Comparison of ENCODE assay signal across 12 cellular contexts in genomic region chr12:27246774-27247173, GRCh38. TPM values are rescaled to one million over a fixed set of nuclear protein-coding genes. Genes with fewer than 3 reads are reported as not detected.
DNase-seq lines count a peak whose midpoint lies in the region; ATAC-seq and TF ChIP-seq lines count a peak whose summit lies in the region.
"Had no signal": no experiment of that assay in that cellular context is flagged by ENCODE, and none has a peak within 500 bp of the region (broad histone marks: within the 10 kb centered on the region; RNA-seq: fewer than 3 reads in every experiment).

No MANE protein-coding gene starts in this region.

- no peaks in the 10 kb centered on the region for H3K9me2 ChIP-seq in OCI-LY7 (ENCODE audit: insufficient read depth, low read length)

- H3K27ac Mint-ChIP-seq in T-helper 1 cell treated with Interleukin-12 subunit alpha and Interleukin-12 subunit beta and Interleukin-4 antibody, amounts not matched to agents 30 μg/mL and 1 μg/mL, for 36 hours: no peak overlapping the region
- H3K27ac Mint-ChIP-seq in activated CD8-positive, alpha-beta memory T cell treated with anti-CD3 and anti-CD28 coated beads, Interleukin-2, amount 10 ng/mL, durations not matched to agents 7 days and 5 days: no peak overlapping the region

- H3K4me3 ChIP-seq in OCI-LY7 (ENCODE audit: low read depth, low read length, poor library complexity, severe bottlenecking) (no peak overlapping the region), skeletal muscle satellite cell (ENCODE audit: low read length) (no peak overlapping the region)

- no peaks in the 10 kb centered on the region for H3K27me3 ChIP-seq in skeletal muscle satellite cell (ENCODE audit: control insufficient read depth, insufficient read depth, low read length)

- DNase-seq in T-helper 1 cell: no peak
- DNase-seq in OCI-LY7 (ENCODE audit: low spot score): no peak
- peak; percentile 14 for DNase-seq in fibroblast of peridontal ligament (ENCODE audit: extremely low read depth)
- DNase-seq in activated CD8-positive, alpha-beta memory T cell treated with anti-CD3 and anti-CD28 coated beads, Interleukin-2, amount 10 ng/mL, durations not matched to agents 7 days and 5 days: no peak
- no peak for DNase-seq in stimulated activated CD4-positive, alpha-beta T cell treated with anti-CD3 and anti-CD28 coated beads, Interleukin-2, amount 100 ng/mL, for 48 hours
- no peak for DNase-seq in pons (ENCODE audit: low spot score)
- DNase-seq: 8988T, cerebellar nuclear complex, GF-D8, NCI-H446 treated with DMSO at 0.1 percent for 48 hours had no signal

- H3K4me2 ChIP-seq in OCI-LY7 (ENCODE audit: low read length) (peak overlapping the region; percentile 79; the same call in 1 of the 2 replicates), skeletal muscle satellite cell (ENCODE audit: low read length) (peak overlapping the region; percentile 96)

- peaks cover 38% of the 10 kb centered on the region for H3K4me1 Mint-ChIP-seq in T-helper 1 cell treated with Interleukin-12 subunit alpha and Interleukin-12 subunit beta and Interleukin-4 antibody, amounts not matched to agents 30 μg/mL and 1 μg/mL, for 36 hours (ENCODE audit: low read depth)
- peaks cover 28% of the 10 kb centered on the region for H3K4me1 Mint-ChIP-seq in activated CD8-positive, alpha-beta memory T cell treated with anti-CD3 and anti-CD28 coated beads, Interleukin-2, amount 10 ng/mL, durations not matched to agents 7 days and 5 days

- H3K36me3 ChIP-seq in OCI-LY7 (ENCODE audit: insufficient read depth, low read length) (no peaks in the 10 kb centered on the region), skeletal muscle satellite cell (ENCODE audit: insufficient read depth, low read length) (peaks cover 3% of the 10 kb centered on the region)

- no peaks in the 10 kb centered on the region; the same call in 1 of the 2 replicates for H3K79me2 ChIP-seq in OCI-LY7 (ENCODE audit: insufficient read depth, low read depth, low read length)

- no peaks in the 10 kb centered on the region for H4K20me1 ChIP-seq in OCI-LY7 (ENCODE audit: insufficient read depth, low read length)

- H3K27ac ChIP-seq in OCI-LY7 (ENCODE audit: low read depth, low read length, poor library complexity, severe bottlenecking): no peak overlapping the region

- no peak overlapping the region for H2AFZ ChIP-seq in OCI-LY7 (ENCODE audit: low read length)

- H3K36me3 Mint-ChIP-seq in T-helper 1 cell treated with Interleukin-12 subunit alpha and Interleukin-12 subunit beta and Interleukin-4 antibody, amounts not matched to agents 30 μg/mL and 1 μg/mL, for 36 hours (ENCODE audit: low read depth): peaks cover 12% of the 10 kb centered on the region
- peaks cover 10% of the 10 kb centered on the region for H3K36me3 Mint-ChIP-seq in activated CD8-positive, alpha-beta memory T cell treated with anti-CD3 and anti-CD28 coated beads, Interleukin-2, amount 10 ng/mL, durations not matched to agents 7 days and 5 days

- peaks cover 8% of the 10 kb centered on the region for H3K9me3 Mint-ChIP-seq in T-helper 1 cell treated with Interleukin-12 subunit alpha and Interleukin-12 subunit beta and Interleukin-4 antibody, amounts not matched to agents 30 μg/mL and 1 μg/mL, for 36 hours
- no peaks in the 10 kb centered on the region for H3K9me3 Mint-ChIP-seq in activated CD8-positive, alpha-beta memory T cell treated with anti-CD3 and anti-CD28 coated beads, Interleukin-2, amount 10 ng/mL, durations not matched to agents 7 days and 5 days (ENCODE audit: low read depth)

- H3K4me3 Mint-ChIP-seq in T-helper 1 cell treated with Interleukin-12 subunit alpha and Interleukin-12 subunit beta and Interleukin-4 antibody, amounts not matched to agents 30 μg/mL and 1 μg/mL, for 36 hours: peak overlapping the region; percentile 25
- no peak overlapping the region for H3K4me3 Mint-ChIP-seq in activated CD8-positive, alpha-beta memory T cell treated with anti-CD3 and anti-CD28 coated beads, Interleukin-2, amount 10 ng/mL, durations not matched to agents 7 days and 5 days

- CTCF ChIA-PET in OCI-LY7 (lab: Charles Lee; ENCODE audit: unreplicated experiment): no interaction called here
- CTCF ChIA-PET in activated CD8-positive, alpha-beta memory T cell treated with anti-CD3 and anti-CD28 coated beads, Interleukin-2, amount 10 ng/mL, durations not matched to agents 7 days and 5 days (lab: Charles Lee): no interaction called here

- no peak overlapping the region for H3K9ac ChIP-seq in skeletal muscle satellite cell (ENCODE audit: low read depth, low read length)

- TF ChIP-seq CTCF in OCI-LY7 (conservative IDR thresholded peaks at IDR 0.05; ENCODE audit: low read length): no peak

- no peak for ATAC-seq in activated CD8-positive, alpha-beta memory T cell treated with anti-CD3 and anti-CD28 coated beads, Interleukin-2, amount 10 ng/mL, durations not matched to agents 7 days and 5 days

- H3K27me3 Mint-ChIP-seq in T-helper 1 cell treated with Interleukin-12 subunit alpha and Interleukin-12 subunit beta and Interleukin-4 antibody, amounts not matched to agents 30 μg/mL and 1 μg/mL, for 36 hours (ENCODE audit: low read depth): no peaks in the 10 kb centered on the region
- no peaks in the 10 kb centered on the region for H3K27me3 Mint-ChIP-seq in activated CD8-positive, alpha-beta memory T cell treated with anti-CD3 and anti-CD28 coated beads, Interleukin-2, amount 10 ng/mL, durations not matched to agents 7 days and 5 days

- BruUV-seq in OCI-LY7 (replicated peaks; lab: Mats Ljungman, UMichigan): no TSS peak

- intact Hi-C loops in OCI-LY7 (cut with micrococcal nuclease; ENCODE audit: unreplicated experiment): no loop called here

- H3K4me1 ChIP-seq in OCI-LY7 (ENCODE audit: insufficient read depth, low read length, poor library complexity, severe bottlenecking) (peaks cover 14% of the 10 kb centered on the region), skeletal muscle satellite cell (ENCODE audit: control insufficient read depth, insufficient read depth, low read length) (peaks cover 18% of the 10 kb centered on the region)

- POLR2A ChIA-PET in OCI-LY7 (lab: Charles Lee): interaction anchor here (0.6 kb wide), 1 partner anchor 89 kb away, joined by 3 read pairs; no protein-coding TSS in a partner anchor

- H3K9me3 ChIP-seq in OCI-LY7 (ENCODE audit: low read length): peaks cover 10% of the 10 kb centered on the region; the same call in 1 of the 2 replicates
- no peaks in the 10 kb centered on the region for H3K9me3 ChIP-seq in skeletal muscle satellite cell (replicated peaks; ENCODE audit: low read length)

RNA-seq across cellular contexts. Expression of gene STK38L, which starts 2.7 kb away (rescaled TPM):
- total RNA-seq in OCI-LY7 (2014; rRNA removed; shearing (Covaris generic)): 15.2 and 18.9 TPM in 2 replicates
- total RNA-seq in OCI-LY7 (2022): 29.9 and 31.9 TPM in 2 replicates
- 11.4 and 14.9 TPM in 2 replicates for total RNA-seq in skeletal muscle satellite cell (2012; rRNA removed)
- 10 to 100 TPM; 18.7 to 29.4 TPM for total RNA-seq in activated CD8-positive, alpha-beta memory T cell treated with anti-CD3 and anti-CD28 coated beads, Interleukin-2, amount 10 ng/mL, durations not matched to agents 7 days and 5 days
